Comparison of ENCODE assay signal across 8 cellular contexts in the genomic region with DNA sequence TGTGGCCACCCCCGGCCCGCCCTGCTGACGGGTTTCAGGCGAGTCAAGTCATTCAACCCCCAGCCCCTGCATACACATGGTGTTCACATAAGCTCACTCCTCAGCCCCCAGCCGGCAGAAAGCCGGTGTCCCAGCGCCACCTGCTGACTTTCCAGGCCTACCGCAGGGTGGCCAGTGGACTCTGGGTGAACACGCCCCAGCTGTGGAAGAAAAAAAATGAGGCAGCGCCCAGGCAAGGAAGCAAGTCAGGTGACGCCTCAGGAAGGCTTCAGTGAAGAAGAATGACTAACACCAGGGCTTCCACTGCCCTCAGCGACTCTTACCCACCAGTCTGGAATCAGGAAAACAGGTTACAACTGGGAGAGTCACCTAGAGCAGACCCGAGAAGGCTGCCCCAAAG. TPM values are rescaled to one million over a fixed set of nuclear protein-coding genes. Genes with fewer than 3 reads are reported as not detected.
A peak's percentile ranks its signal among the peaks of the same experiment; 100 is the strongest.
DNase-seq lines count a peak whose midpoint lies in the region; ATAC-seq and TF ChIP-seq lines count a peak whose summit lies in the region.

No MANE protein-coding gene starts in this region.

- POLR2A ChIA-PET in SK-N-SH (lab: Yijun Ruan, JAX), result no interaction called here

- H4K20me1 ChIP-seq in SK-N-SH (ENCODE audit: insufficient read depth), result 0 out of 2 replicates have a peak, but pooled peaks cover 9% of the 10 kb centered on the region

- H3K36me3 ChIP-seq in SK-N-SH (replicated peaks in 1 of 2; ENCODE audit: control insufficient read depth in 1 of 2, insufficient read depth in 2 of 2, low read length in 1 of 2), result peaks cover 3 to 12% of the 10 kb centered on the region in 2 experiments

- H3K9me3 ChIP-seq in SK-N-SH, result no peaks in the 10 kb centered on the region

- peaks cover 53% of the 10 kb centered on the region for H3K36me3 Mint-ChIP-seq in stimulated activated effector memory CD8-positive, alpha-beta T cell treated with anti-CD3 and anti-CD28 coated beads, Interleukin-12 subunit alpha, Interleukin-12 subunit beta, amount 100 ng/mL, for 72 hours

- no peak overlapping the region for H3K27ac Mint-ChIP-seq in stimulated activated effector memory CD8-positive, alpha-beta T cell treated with anti-CD3 and anti-CD28 coated beads, Interleukin-12 subunit alpha, Interleukin-12 subunit beta, amount 100 ng/mL, for 72 hours

- H3K4me1 Mint-ChIP-seq in stimulated activated effector memory CD8-positive, alpha-beta T cell treated with anti-CD3 and anti-CD28 coated beads, Interleukin-12 subunit alpha, Interleukin-12 subunit beta, amount 100 ng/mL, for 72 hours, result peaks cover 14% of the 10 kb centered on the region

- peaks cover 0 to 6% of the 10 kb centered on the region in 2 experiments; a peak in 1 of 4 replicates for H3K4me1 ChIP-seq in SK-N-SH (ENCODE audit: control insufficient read depth in 1 of 2, insufficient read depth in 2 of 2, low read depth in 1 of 2, low read length in 1 of 2)

- TF ChIP-seq RAD21 in SK-N-SH (IDR thresholded peaks at IDR 0.05; ENCODE audit: low read length), result peak; percentile 80

- TF ChIP-seq CTCF in SK-N-SH (IDR thresholded peaks at IDR 0.05) (peak; percentile 70), cardiac fibroblast (IDR thresholded peaks at IDR 0.05; ENCODE audit: low read depth, low read length) (peak; percentile 68)

- no peaks in the 10 kb centered on the region for H3K9me2 ChIP-seq in SK-N-SH

- WGBS in SK-N-SH (ENCODE audit: low lambda C conversion rate), result 7% methylated on average over 9 of the region's 13 CpGs

- no peak overlapping the region for H2AFZ ChIP-seq in SK-N-SH (ENCODE audit: low read depth)

- no peak overlapping the region for H3K4me3 Mint-ChIP-seq in stimulated activated effector memory CD8-positive, alpha-beta T cell treated with anti-CD3 and anti-CD28 coated beads, Interleukin-12 subunit alpha, Interleukin-12 subunit beta, amount 100 ng/mL, for 72 hours

- no peak for TF ChIP-seq EP300 in SK-N-SH (IDR thresholded peaks at IDR 0.05; ENCODE audit: borderline replicate concordance in 1 of 2, low read depth in 1 of 2, low read length in 1 of 2)

- DNase-seq in DMS114 treated with DMSO at 0.1 percent for 48 hours (lab: John Stamatoyannopoulos, UW; ENCODE audit: unreplicated experiment), result peak; percentile 4
- DNase-seq in HUDEP-2 (lab: John Stamatoyannopoulos, UW; ENCODE audit: unreplicated experiment in 76 of 76), result peak in 72 of 76 experiments; percentile 5 to 78 (median 56)
- DNase-seq in SK-N-SH, result peak; percentile 83
- peak; percentile 83 to 87 for DNase-seq in cardiac fibroblast (ENCODE audit: low read depth in 2 of 2)
- peak; percentile 72 to 79 for DNase-seq in left colon
- DNase-seq in stimulated activated effector memory CD8-positive, alpha-beta T cell treated with anti-CD3 and anti-CD28 coated beads, Interleukin-12 subunit alpha, Interleukin-12 subunit beta, amount 100 ng/mL, for 72 hours (ENCODE audit: low spot score in 2 of 2), result no peak

- peaks cover 6% of the 10 kb centered on the region; the same call in 1 of the 2 replicates for H3K79me2 ChIP-seq in SK-N-SH (ENCODE audit: insufficient read depth)

- H3K27ac ChIP-seq in SK-N-SH (ENCODE audit: low read depth in 2 of 2, low read length in 1 of 2), result peak overlapping the region in 1 of 2 experiments; percentile 27; a peak in 1 of 4 replicates

- H3K9me3 Mint-ChIP-seq in stimulated activated effector memory CD8-positive, alpha-beta T cell treated with anti-CD3 and anti-CD28 coated beads, Interleukin-12 subunit alpha, Interleukin-12 subunit beta, amount 100 ng/mL, for 72 hours, result no peaks in the 10 kb centered on the region

- no peak overlapping the region for H3K9ac ChIP-seq in SK-N-SH

- H3K4me3 ChIP-seq in SK-N-SH (ENCODE audit: low read depth in 2 of 2, low read length in 1 of 2) (no peak overlapping the region), cardiac fibroblast (replicated peaks in 1 of 2; ENCODE audit: low read depth in 2 of 2, low read length in 2 of 2) (no peak overlapping the region)

- peaks cover 16% of the 10 kb centered on the region; the same call in 1 of the 2 replicates for H3K27me3 ChIP-seq in SK-N-SH (ENCODE audit: insufficient read depth)

- H3K4me2 ChIP-seq in SK-N-SH, result no peak overlapping the region

- ATAC-seq in left colon, result peak; percentile 93
- ATAC-seq in stimulated activated effector memory CD8-positive, alpha-beta T cell treated with anti-CD3 and anti-CD28 coated beads, Interleukin-12 subunit alpha, Interleukin-12 subunit beta, amount 100 ng/mL, for 72 hours, result peak; percentile 55
- ATAC-seq in HG02642 (IDR thresholded peaks at IDR 0.05; ENCODE audit: poor library complexity, unreplicated experiment), result no peak
- ATAC-seq in HG03280 (IDR thresholded peaks at IDR 0.05; ENCODE audit: unreplicated experiment), result no peak

- intact Hi-C loops in left colon (cut with DNase I, micrococcal nuclease), result no loop called here

- no peaks in the 10 kb centered on the region for H3F3A ChIP-seq in SK-N-SH (replicated peaks; ENCODE audit: insufficient read depth)

- CTCF ChIA-PET in SK-N-SH (lab: Yijun Ruan, JAX), result interaction anchor here (0.6 to 3.0 kb wide), 28 partner anchors 10 to 767 kb away, joined by 3 to 26 read pairs (median 4); partner anchors contain the start of genes CCNQ, DUSP9 and SLC6A8

TF ChIP-seq in SK-N-SH, 30 proteins besides CTCF, POLR2A, EP300 and RAD21 (continues in another document):
- TF ChIP-seq TCF12 (IDR thresholded peaks at IDR 0.05), result no peak
- no peak for TF ChIP-seq CHD2 (IDR thresholded peaks at IDR 0.05; ENCODE audit: low read length, partially characterized antibody)
- TF ChIP-seq FOSL2 (IDR thresholded peaks at IDR 0.05; ENCODE audit: borderline replicate concordance, low read depth), result no peak
- no peak for TF ChIP-seq SIN3A (IDR thresholded peaks at IDR 0.05; ENCODE audit: borderline replicate concordance, low read depth, low read length)
- no peak for TF ChIP-seq NFIC (IDR thresholded peaks at IDR 0.05; ENCODE audit: borderline replicate concordance)
- no peak for TF ChIP-seq TAF1 (IDR thresholded peaks at IDR 0.05; ENCODE audit: borderline replicate concordance, low read depth, low read length)
- TF ChIP-seq SMC3 (IDR thresholded peaks at IDR 0.05; ENCODE audit: low read depth, low read length), result peak; percentile 68
- TF ChIP-seq TEAD4 (IDR thresholded peaks at IDR 0.05; ENCODE audit: borderline replicate concordance, insufficient read depth), result no peak
- TF ChIP-seq, protein P1, sequence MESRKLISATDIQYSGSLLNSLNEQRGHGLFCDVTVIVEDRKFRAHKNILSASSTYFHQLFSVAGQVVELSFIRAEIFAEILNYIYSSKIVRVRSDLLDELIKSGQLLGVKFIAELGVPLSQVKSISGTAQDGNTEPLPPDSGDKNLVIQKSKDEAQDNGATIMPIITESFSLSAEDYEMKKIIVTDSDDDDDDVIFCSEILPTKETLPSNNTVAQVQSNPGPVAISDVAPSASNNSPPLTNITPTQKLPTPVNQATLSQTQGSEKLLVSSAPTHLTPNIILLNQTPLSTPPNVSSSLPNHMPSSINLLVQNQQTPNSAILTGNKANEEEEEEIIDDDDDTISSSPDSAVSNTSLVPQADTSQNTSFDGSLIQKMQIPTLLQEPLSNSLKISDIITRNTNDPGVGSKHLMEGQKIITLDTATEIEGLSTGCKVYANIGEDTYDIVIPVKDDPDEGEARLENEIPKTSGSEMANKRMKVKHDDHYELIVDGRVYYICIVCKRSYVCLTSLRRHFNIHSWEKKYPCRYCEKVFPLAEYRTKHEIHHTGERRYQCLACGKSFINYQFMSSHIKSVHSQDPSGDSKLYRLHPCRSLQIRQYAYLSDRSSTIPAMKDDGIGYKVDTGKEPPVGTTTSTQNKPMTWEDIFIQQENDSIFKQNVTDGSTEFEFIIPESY (IDR thresholded peaks at IDR 0.05; ENCODE audit: borderline replicate concordance, low read depth), result no peak
- TF ChIP-seq EZH2phosphoT487 (IDR thresholded peaks at IDR 0.05; ENCODE audit: borderline replicate concordance, low read depth), result no peak
- no peak for TF ChIP-seq GABPA (IDR thresholded peaks at IDR 0.05; ENCODE audit: low read depth)
- TF ChIP-seq, protein P2, sequence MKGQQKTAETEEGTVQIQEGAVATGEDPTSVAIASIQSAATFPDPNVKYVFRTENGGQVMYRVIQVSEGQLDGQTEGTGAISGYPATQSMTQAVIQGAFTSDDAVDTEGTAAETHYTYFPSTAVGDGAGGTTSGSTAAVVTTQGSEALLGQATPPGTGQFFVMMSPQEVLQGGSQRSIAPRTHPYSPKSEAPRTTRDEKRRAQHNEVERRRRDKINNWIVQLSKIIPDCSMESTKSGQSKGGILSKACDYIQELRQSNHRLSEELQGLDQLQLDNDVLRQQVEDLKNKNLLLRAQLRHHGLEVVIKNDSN (IDR thresholded peaks at IDR 0.05; ENCODE audit: borderline replicate concordance, low read depth), result peak; percentile 63; the same call in 1 of the 2 replicates

RNA-seq across cellular contexts. Expression of gene BCAP31, which starts 15.8 kb away (rescaled TPM):
- 173 and 220 TPM in 2 replicates for polyA plus RNA-seq in SK-N-SH (2012; rRNA removed)
- polyA plus RNA-seq in SK-N-SH (2012; cell fraction: cytosol; rRNA removed), result 161 and 178 TPM in 2 replicates
- 111 and 125 TPM in 2 replicates for polyA plus RNA-seq in SK-N-SH (2012; cell fraction: nucleus; rRNA removed)
- 100 to 1,000 TPM; 200 to 203 TPM for total RNA-seq in left colon

RNA-seq across cellular contexts. Expression of gene ABCD1, which starts 16.2 kb away (rescaled TPM):
- polyA plus RNA-seq in SK-N-SH (2012; rRNA removed), result 7.2 and 7.9 TPM in 2 replicates
- polyA plus RNA-seq in SK-N-SH (2012; cell fraction: cytosol; rRNA removed), result 2.8 and 5.4 TPM in 2 replicates
- 17.4 and 18.9 TPM in 2 replicates for polyA plus RNA-seq in SK-N-SH (2012; cell fraction: nucleus; rRNA removed)
- total RNA-seq in left colon, result 10 to 100 TPM; 15.1 to 15.9 TPM

RNA-seq across cellular contexts. Expression of gene SLC6A8, which starts 20.7 kb away (rescaled TPM):
- 22.3 and 30.8 TPM in 2 replicates for polyA plus RNA-seq in SK-N-SH (2012; rRNA removed)
- 14.8 and 24.2 TPM in 2 replicates for polyA plus RNA-seq in SK-N-SH (2012; cell fraction: cytosol; rRNA removed)
- polyA plus RNA-seq in SK-N-SH (2012; cell fraction: nucleus; rRNA removed), result 64.5 and 67.9 TPM in 2 replicates
- total RNA-seq in left colon, result 100 to 1,000 TPM; 170 to 270 TPM

RNA-seq across cellular contexts. Expression of gene PNCK, which starts 34.8 kb away (rescaled TPM):
- polyA plus RNA-seq in SK-N-SH (2012; rRNA removed), result 1.2 and 2.5 TPM in 2 replicates
- 0.44 and 0.64 TPM in 2 replicates for polyA plus RNA-seq in SK-N-SH (2012; cell fraction: cytosol; rRNA removed)
- 12.7 and 15.1 TPM in 2 replicates for polyA plus RNA-seq in SK-N-SH (2012; cell fraction: nucleus; rRNA removed)
- 10 to 100 TPM in 1 of 2 donors, 1 to 10 TPM in 1; 1.1 to 14.2 TPM for total RNA-seq in left colon

RNA-seq across cellular contexts. Expression of gene PLXNB3, which starts 55.6 kb away (rescaled TPM):
- 13.8 and 15.5 TPM in 2 replicates for polyA plus RNA-seq in SK-N-SH (2012; rRNA removed)
- 4.8 and 6.1 TPM in 2 replicates for polyA plus RNA-seq in SK-N-SH (2012; cell fraction: cytosol; rRNA removed)
- polyA plus RNA-seq in SK-N-SH (2012; cell fraction: nucleus; rRNA removed), result 102 and 172 TPM in 2 replicates
- total RNA-seq in left colon, result 1 to 10 TPM; 1.0 to 5.4 TPM

Comparison
In these comparisons a context has a peak if more than half of its experiments do, and no peak if none do; other contexts are left out.
1. DNase-seq: peak in DMS114 treated with DMSO at 0.1 percent for 48 hours (single experiment), HUDEP-2 (72 of 76), SK-N-SH (single experiment), cardiac fibroblast (2 of 2) and left colon (2 of 2); none in stimulated activated effector memory CD8-positive, alpha-beta T cell treated with anti-CD3 and anti-CD28 coated beads, Interleukin-12 subunit alpha, Interleukin-12 subunit beta, amount 100 ng/mL, for 72 hours (0 of 2).
2. ATAC-seq: peak in left colon (single experiment) and stimulated activated effector memory CD8-positive, alpha-beta T cell treated with anti-CD3 and anti-CD28 coated beads, Interleukin-12 subunit alpha, Interleukin-12 subunit beta, amount 100 ng/mL, for 72 hours (single experiment); none in HG02642 (single experiment) and HG03280 (single experiment).